18 cellular contexts compared by ENCODE assay signal in genomic region chr16:84830765-84831384, GRCh38. TPM values are rescaled to one million over a fixed set of nuclear protein-coding genes. Genes with fewer than 3 reads are reported as not detected.
DNase-seq lines count a peak whose midpoint lies in the region; ATAC-seq and TF ChIP-seq lines count a peak whose summit lies in the region.
"Had no signal": no experiment of that assay in that cellular context is flagged by ENCODE, and none has a peak within 500 bp of the region (broad histone marks: within the 10 kb centered on the region; RNA-seq: fewer than 3 reads in every experiment).

No MANE protein-coding gene starts in this region.

- H3K4ac ChIP-seq in IMR-90 (ENCODE audit: low read depth, low read length), result peak overlapping the region; percentile 100

- peaks cover 44% of the 10 kb centered on the region for H3K9me1 ChIP-seq in IMR-90 (ENCODE audit: insufficient read depth, low read length)

- peak overlapping the region; percentile 100 for H2BK120ac ChIP-seq in IMR-90 (ENCODE audit: low read depth, low read length)

- H2BK20ac ChIP-seq in IMR-90 (ENCODE audit: low read depth, low read length), result peak overlapping the region; percentile 81

- no peak for TF ChIP-seq CTCF in IMR-90 (conservative IDR thresholded peaks at IDR 0.05; ENCODE audit: low read depth, low read length)
- no peak for TF ChIP-seq CTCF in esophagus squamous epithelium (IDR thresholded peaks at IDR 0.05)
- TF ChIP-seq CTCF in prostate gland (IDR thresholded peaks at IDR 0.05), result no peak
- no peak for TF ChIP-seq CTCF in transverse colon (IDR thresholded peaks at IDR 0.05)

- H3K4me1 ChIP-seq in IMR-90 (ENCODE audit: control insufficient read depth, insufficient read depth, low read length) (peaks cover 56% of the 10 kb centered on the region), esophagus squamous epithelium (peaks cover 16 to 95% (median 58%) of the 10 kb centered on the region in 3 donors), prostate gland (replicated peaks) (peaks cover 27% of the 10 kb centered on the region), transverse colon (peaks cover 47 to 91% (median 68%) of the 10 kb centered on the region in 4 donors)
- H3K4me1 ChIP-seq: pancreas had no signal

- H3K4me3 ChIP-seq in IMR-90 (ENCODE audit: insufficient read depth, low read depth, low read length) (no peak overlapping the region), esophagus squamous epithelium (no peak overlapping the region), prostate gland (no peak overlapping the region), transverse colon (no peak overlapping the region)
- H3K4me3 ChIP-seq: pancreas, SJSA1 had no signal

- H3K9me3 ChIP-seq in IMR-90 (ENCODE audit: control insufficient read depth, insufficient read depth, low read length) (no peaks in the 10 kb centered on the region), esophagus squamous epithelium (no peaks in the 10 kb centered on the region), prostate gland (no peaks in the 10 kb centered on the region), transverse colon (no peaks in the 10 kb centered on the region)
- H3K9me3 ChIP-seq: pancreas, SJSA1 had no signal

- H3K27ac ChIP-seq in IMR-90 (ENCODE audit: insufficient read depth, low read length) (peak overlapping the region; percentile 94), esophagus squamous epithelium (peak overlapping the region; percentile 69 to 93 (median 92)), prostate gland (peak overlapping the region; percentile 85), transverse colon (peak overlapping the region; percentile 83 to 97 (median 92))
- H3K27ac ChIP-seq: pancreas, SJSA1 had no signal

- in situ Hi-C loops in IMR-90 (cut with MboI; ENCODE audit: low sequenced_read_pairs), result loop anchor here (5.0 kb wide), 1 partner anchor 74 kb away; no protein-coding TSS in a partner anchor
- in situ Hi-C loops in transverse colon (cut with MboI; ENCODE audit: low pct_ligation_motif_present in 1 of 4, low pct_unique_long_range_greater_than_20kb in 1 of 4, low sequenced_read_pairs in 3 of 4), result no loop called here

- POLR2A ChIA-PET in IMR-90 (lab: Charles Lee; ENCODE audit: unreplicated experiment), result no interaction called here

- H3K27me3 ChIP-seq in IMR-90 (ENCODE audit: control insufficient read depth, insufficient read depth, low read length) (no peaks in the 10 kb centered on the region), esophagus squamous epithelium (no peaks in the 10 kb centered on the region), prostate gland (replicated peaks; ENCODE audit: insufficient read depth) (no peaks in the 10 kb centered on the region), transverse colon (no peaks in the 10 kb centered on the region)
- H3K27me3 ChIP-seq: pancreas, SJSA1 had no signal

- no peak for ATAC-seq in IMR-90 (ENCODE audit: low read depth)
- ATAC-seq in HG02973 (IDR thresholded peaks at IDR 0.05; ENCODE audit: unreplicated experiment), result no peak
- ATAC-seq: activated CD4-positive, alpha-beta T cell treated with anti-CD3 and anti-CD28 coated beads for 36 hours; activated naive CD4-positive, alpha-beta T cell treated with anti-CD3 and anti-CD28 coated beads, Interleukin-2, amount 50 U/mL, for 72 hours; activated T-helper 17 cell treated with anti-CD3 and anti-CD28 coated beads, Interleukin-2, amount 50 U/mL, for 72 hours; left cardiac atrium; Panc1; pancreas had no signal

- peak overlapping the region; percentile 100 for H4K91ac ChIP-seq in IMR-90 (ENCODE audit: insufficient read depth, low read depth, low read length)

- dilution Hi-C loops in IMR-90 (cut with HindIII; ENCODE audit: low sequenced_read_pairs, unreplicated experiment), result no loop called here

- H3K36me3 ChIP-seq in IMR-90 (ENCODE audit: control insufficient read depth, insufficient read depth, low read length) (peaks cover 5% of the 10 kb centered on the region; the same call in 1 of the 2 replicates), esophagus squamous epithelium (no peaks in the 10 kb centered on the region), prostate gland (no peaks in the 10 kb centered on the region), transverse colon (no peaks in the 10 kb centered on the region)
- H3K36me3 ChIP-seq: pancreas, SJSA1 had no signal

- WGBS in IMR-90 (ENCODE audit: extremely low coverage in 2 of 2, insufficient read length in 1 of 2), 2 experiments, result 57% methylated on average over 1 of the region's 13 CpGs; no CpG with 5 or more reads in 1 of the 2 experiments
- WGBS in esophagus squamous epithelium, 2 donors, result 76 to 86% methylated on average over 7 to 10 of the region's 13 CpGs
- WGBS in prostate gland, result 87% methylated on average over 13 of the region's 13 CpGs
- 85 to 96% methylated on average over 4 to 13 of the region's 13 CpGs for WGBS in transverse colon (ENCODE audit: low coverage in 1 of 2), 2 donors

- peak overlapping the region; percentile 93; the same call in 1 of the 3 replicates for H2BK15ac ChIP-seq in IMR-90 (ENCODE audit: low read depth, low read length)

- H3K79me1 ChIP-seq in IMR-90 (ENCODE audit: low read depth in 1 of 2, low read length in 2 of 2), result peaks cover 30 to 78% of the 10 kb centered on the region in 2 experiments; a peak in 3 of 4 replicates

- no peak for TF ChIP-seq EP300 in transverse colon (IDR thresholded peaks at IDR 0.05; ENCODE audit: low read depth)

- no peak overlapping the region for H3K9ac ChIP-seq in IMR-90 (ENCODE audit: low read depth, low read length)

- peak overlapping the region; percentile 93 for H2AK5ac ChIP-seq in IMR-90 (ENCODE audit: low read depth, low read length)

- DNase-seq in IMR-90 (no peak), esophagus squamous epithelium (lab: John Stamatoyannopoulos, UW) (no peak), prostate gland (ENCODE audit: low spot score) (no peak), transverse colon (no peak), anterior cingulate cortex (lab: John Stamatoyannopoulos, UW) (no peak), DMS53 treated with DMSO at 0.1 percent for 48 hours (lab: John Stamatoyannopoulos, UW; ENCODE audit: unreplicated experiment) (no peak), NCI-H187 (lab: John Stamatoyannopoulos, UW) (no peak)
- DNase-seq: activated CD4-positive, alpha-beta T cell treated with anti-CD3 and anti-CD28 coated beads for 36 hours; glutamatergic neuron; left cardiac atrium; NCI-H1105 treated with DMSO at 0.1 percent for 48 hours; NCI-H510A treated with DMSO at 0.1 percent for 48 hours had no signal

- CTCF ChIA-PET in IMR-90 (lab: Yijun Ruan, JAX), result no interaction called here

- H3K4me2 ChIP-seq in IMR-90 (ENCODE audit: low read depth, low read length), result no peak overlapping the region

- intact Hi-C loops in IMR-90 (cut with micrococcal nuclease) (no loop called here), esophagus squamous epithelium (cut with DNase I) (no loop called here), prostate gland (cut with DNase I) (no loop called here), transverse colon (cut with DNase I; ENCODE audit: low total_unique reads) (no loop called here)

- peak overlapping the region; percentile 95 for H2BK5ac ChIP-seq in IMR-90 (ENCODE audit: low read depth, low read length, poor library complexity, severe bottlenecking)

- no peak overlapping the region for H3K56ac ChIP-seq in IMR-90 (ENCODE audit: extremely low read depth, insufficient read depth, low read length)

- H3K23ac ChIP-seq in IMR-90 (ENCODE audit: low read depth, low read length), result no peak overlapping the region

- H3K14ac ChIP-seq in IMR-90 (replicated peaks; ENCODE audit: low read depth, low read length), result peak overlapping the region; percentile 66; the same call in 1 of the 2 replicates

- no peak for TF ChIP-seq RAD21 in IMR-90 (IDR thresholded peaks at IDR 0.05; ENCODE audit: low read length)

- TF ChIP-seq POLR2A in IMR-90 (IDR thresholded peaks at IDR 0.05; ENCODE audit: low read depth, low read length) (no peak; the same call in 1 of the 2 replicates), esophagus squamous epithelium (IDR thresholded peaks at IDR 0.05) (no peak), prostate gland (IDR thresholded peaks at IDR 0.05) (no peak), transverse colon (IDR thresholded peaks at IDR 0.05) (no peak)

- H3K18ac ChIP-seq in IMR-90 (ENCODE audit: low read depth, low read length), result peak overlapping the region; percentile 22

- H4K8ac ChIP-seq in IMR-90 (ENCODE audit: low read depth in 2 of 2, low read length in 2 of 2), result peak overlapping the region; percentile 65 to 90; a peak in 2 of 4 replicates

- H2AK9ac ChIP-seq in IMR-90 (replicated peaks; ENCODE audit: low read depth, low read length, poor library complexity), result no peak overlapping the region

- H4K20me1 ChIP-seq in IMR-90 (ENCODE audit: insufficient read depth, low read length), result no peaks in the 10 kb centered on the region

- H2AFZ ChIP-seq in IMR-90 (replicated peaks; ENCODE audit: low read length, poor library complexity), result no peak overlapping the region

- H4K5ac ChIP-seq in IMR-90 (ENCODE audit: low read depth, low read length), result peak overlapping the region; percentile 19

- BruUV-seq in IMR-90 (replicated peaks; lab: Mats Ljungman, UMichigan), result no TSS peak

TF ChIP-seq in IMR-90, 13 proteins besides CTCF, POLR2A, EP300 and RAD21 (continues in another document):
- TF ChIP-seq RFX5 (IDR thresholded peaks at IDR 0.05; ENCODE audit: low read depth, low read length), result no peak
- TF ChIP-seq CHD1 (IDR thresholded peaks at IDR 0.05; ENCODE audit: low read depth, low read length), result no peak
- no peak for TF ChIP-seq FOS (IDR thresholded peaks at IDR 0.05; ENCODE audit: low read depth, low read length)
- TF ChIP-seq SMC3 (IDR thresholded peaks at IDR 0.05; ENCODE audit: low read depth, low read length), result no peak
- TF ChIP-seq ELK1 (IDR thresholded peaks at IDR 0.05; ENCODE audit: borderline replicate concordance, low read depth, low read length), result no peak
- no peak for TF ChIP-seq MAFK (IDR thresholded peaks at IDR 0.05; ENCODE audit: low read depth, low read length)
- TF ChIP-seq MAZ (IDR thresholded peaks at IDR 0.05; ENCODE audit: borderline replicate concordance, low read depth, low read length), result no peak
- TF ChIP-seq NFE2L2 (IDR thresholded peaks at IDR 0.05; ENCODE audit: low read depth, low read length), result no peak

RNA-seq across cellular contexts. Expression of gene CRISPLD2, which starts 11.1 kb away (rescaled TPM):
- total RNA-seq in IMR-90 (2012; rRNA removed) (35.0 and 37.5 TPM in 2 replicates), esophagus squamous epithelium (100 to 1,000 TPM in 1 of 4 donors, 10 to 100 TPM in 2, 1 to 10 TPM in 1; 6.0 to 166 (median 24.2) TPM), prostate gland (100 to 1,000 TPM; 186 to 226 TPM), transverse colon (100 to 1,000 TPM in 1 of 4 donors, 10 to 100 TPM in 3; 53.4 to 326 (median 71.0) TPM)
- polyA plus RNA-seq in IMR-90 (2012; rRNA removed), result 21.3 and 23.1 TPM in 2 replicates
- 17.6 and 30.1 TPM in 2 replicates for polyA plus RNA-seq in IMR-90 (2012; cell fraction: cytosol; rRNA removed)
- 26.7 and 30.7 TPM in 2 replicates for polyA plus RNA-seq in IMR-90 (2012; cell fraction: nucleus; rRNA removed; ENCODE audit: low replicate concordance)
